8 cellular contexts compared by ENCODE assay signal in genomic region chr11:121372671-121373429, GRCh38.
A peak's percentile ranks its signal among the peaks of the same experiment; 100 is the strongest.
DNase-seq lines count a peak whose midpoint lies in the region; ATAC-seq, FAIRE-seq and TF ChIP-seq lines count a peak whose summit lies in the region.

No MANE protein-coding gene starts in this region.

- H2AFZ ChIP-seq in Karpas-422 (ENCODE audit: low read length): no peak overlapping the region

- H3K4me3 ChIP-seq in Karpas-422 (ENCODE audit: low read length) (peak overlapping the region; percentile 61), spleen (peak overlapping the region in 1 of 8 donors; percentile 30), kidney (ENCODE audit: low read length in 2 of 2) (no peak overlapping the region)

- peak overlapping the region; percentile 32 for H3K27ac Mint-ChIP-seq in activated CD8-positive, alpha-beta memory T cell treated with anti-CD3 and anti-CD28 coated beads, Interleukin-2, amount 10 ng/mL, durations not matched to agents 7 days and 5 days

- no peaks in the 10 kb centered on the region for H3K36me3 Mint-ChIP-seq in activated CD8-positive, alpha-beta memory T cell treated with anti-CD3 and anti-CD28 coated beads, Interleukin-2, amount 10 ng/mL, durations not matched to agents 7 days and 5 days

- H3K9me3 Mint-ChIP-seq in activated CD8-positive, alpha-beta memory T cell treated with anti-CD3 and anti-CD28 coated beads, Interleukin-2, amount 10 ng/mL, durations not matched to agents 7 days and 5 days (ENCODE audit: low read depth): no peaks in the 10 kb centered on the region

- no peak overlapping the region for H3K4me3 Mint-ChIP-seq in activated CD8-positive, alpha-beta memory T cell treated with anti-CD3 and anti-CD28 coated beads, Interleukin-2, amount 10 ng/mL, durations not matched to agents 7 days and 5 days

- H4K20me1 ChIP-seq in Karpas-422 (ENCODE audit: insufficient read depth, low read depth, low read length): no peaks in the 10 kb centered on the region

- no peaks in the 10 kb centered on the region for H3K27me3 Mint-ChIP-seq in activated CD8-positive, alpha-beta memory T cell treated with anti-CD3 and anti-CD28 coated beads, Interleukin-2, amount 10 ng/mL, durations not matched to agents 7 days and 5 days

- intact Hi-C loops in spleen (cut with DNase I; ENCODE audit: low total_unique reads) (no loop called here), kidney (cut with DNase I) (no loop called here)

- 52 to 72% (median 68%) methylated on average over 7 of the region's 7 CpGs for WGBS in spleen, 5 donors

- peaks cover 27% of the 10 kb centered on the region for H3K4me1 Mint-ChIP-seq in activated CD8-positive, alpha-beta memory T cell treated with anti-CD3 and anti-CD28 coated beads, Interleukin-2, amount 10 ng/mL, durations not matched to agents 7 days and 5 days

- H3K36me3 ChIP-seq in Karpas-422 (ENCODE audit: insufficient read depth, low read length): no peaks in the 10 kb centered on the region
- H3K36me3 ChIP-seq in spleen: no peaks in the 10 kb centered on the region
- H3K36me3 ChIP-seq in kidney (ENCODE audit: control insufficient read depth in 1 of 2, insufficient read depth in 2 of 2, low read length in 2 of 2): no peaks in the 10 kb centered on the region

- no peak for DNase-seq in activated CD8-positive, alpha-beta memory T cell treated with anti-CD3 and anti-CD28 coated beads, Interleukin-2, amount 10 ng/mL, durations not matched to agents 7 days and 5 days
- DNase-seq in activated CD8-positive, alpha-beta memory T cell treated with anti-CD3 and anti-CD28 coated beads, Interleukin-2, amount 50 U/mL, for 48 hours: no peak
- DNase-seq in Karpas-422 (peak; percentile 81), spleen (no peak), kidney (no peak)
- no peak for DNase-seq in stimulated activated naive CD4-positive, alpha-beta T cell treated with Interleukin-2 at 50 U/mL for 16 hours (lab: John Stamatoyannopoulos, UW)
- no peak for DNase-seq in activated T-cell treated with anti-CD3 and anti-CD28 coated beads, Interleukin-2, amount 50 U/mL, for 1 hour

- peak; percentile 64 for ATAC-seq in activated CD8-positive, alpha-beta memory T cell treated with anti-CD3 and anti-CD28 coated beads, Interleukin-2, amount 10 ng/mL, durations not matched to agents 7 days and 5 days
- ATAC-seq in HG02571 (IDR thresholded peaks at IDR 0.05; ENCODE audit: unreplicated experiment): peak; percentile 78

- H3K9me3 ChIP-seq in Karpas-422 (ENCODE audit: low read length): no peaks in the 10 kb centered on the region
- H3K9me3 ChIP-seq in spleen: no peaks in the 10 kb centered on the region
- no peaks in the 10 kb centered on the region for H3K9me3 ChIP-seq in kidney (ENCODE audit: control insufficient read depth in 1 of 2, low read length in 2 of 2)

- CTCF ChIA-PET in activated CD8-positive, alpha-beta memory T cell treated with anti-CD3 and anti-CD28 coated beads, Interleukin-2, amount 10 ng/mL, durations not matched to agents 7 days and 5 days (lab: Charles Lee): interaction anchor here (1.4 to 1.5 kb wide), 2 partner anchors 14 to 21 kb away, joined by 4 to 5 read pairs; no protein-coding TSS in a partner anchor

- TF ChIP-seq POLR2A in spleen (IDR thresholded peaks at IDR 0.05): no peak

- H3K27me3 ChIP-seq in Karpas-422 (ENCODE audit: low read length): no peaks in the 10 kb centered on the region
- H3K27me3 ChIP-seq in spleen (replicated peaks in 1 of 7): no peaks in the 10 kb centered on the region

- H3K9ac ChIP-seq in Karpas-422 (ENCODE audit: low read length): peak overlapping the region; percentile 85
- H3K9ac ChIP-seq in kidney (ENCODE audit: low read length in 2 of 2): no peak overlapping the region

- peaks cover 96% of the 10 kb centered on the region for H3K4me1 ChIP-seq in Karpas-422 (ENCODE audit: low read length)
- H3K4me1 ChIP-seq in spleen: peaks cover 5 to 72% (median 24%) of the 10 kb centered on the region in 6 donors
- H3K4me1 ChIP-seq in kidney (ENCODE audit: control insufficient read depth in 1 of 2, insufficient read depth in 1 of 2, low read depth in 1 of 2, low read length in 2 of 2): peaks cover 3 to 4% of the 10 kb centered on the region in 2 donors

- no peaks in the 10 kb centered on the region for H3K79me2 ChIP-seq in Karpas-422 (ENCODE audit: low read length)

- no peaks in the 10 kb centered on the region for H3K9me2 ChIP-seq in Karpas-422 (replicated peaks; ENCODE audit: insufficient read depth, low read length)

- peak overlapping the region; percentile 100 for H3K27ac ChIP-seq in Karpas-422 (ENCODE audit: low read length)
- H3K27ac ChIP-seq in spleen: peak overlapping the region in 5 of 8 donors; percentile 8 to 70 (median 39)
- H3K27ac ChIP-seq in kidney (ENCODE audit: low read depth in 2 of 2, low read length in 2 of 2): no peak overlapping the region

- FAIRE-seq in kidney (lab: Jason Lieb, UNC): no peak

- peak overlapping the region; percentile 74 for H3K4me2 ChIP-seq in Karpas-422 (ENCODE audit: low read depth, low read length, poor library complexity, severe bottlenecking)

- TF ChIP-seq CTCF in spleen (IDR thresholded peaks at IDR 0.05 in 8 of 11, conservative IDR thresholded peaks at IDR 0.05 in 3 of 11) (no peak), kidney (IDR thresholded peaks at IDR 0.05; ENCODE audit: borderline replicate concordance, extremely low read depth, insufficient read depth) (no peak)

Comparison
In these comparisons a context has a peak if more than half of its experiments do, and no peak if none do; other contexts are left out.
1. H3K27ac ChIP-seq: peak in Karpas-422 (single experiment) and spleen (5 of 8); none in kidney (0 of 2).